Comparison of ENCODE assay signal across 9 cellular contexts in genomic region chr7:7257899-7258692, GRCh38.
DNase-seq lines count a peak whose midpoint lies in the region; ATAC-seq, FAIRE-seq and TF ChIP-seq lines count a peak whose summit lies in the region.
"Had no signal": no experiment of that assay in that cellular context is flagged by ENCODE, and none has a peak within 500 bp of the region (broad histone marks: within the 10 kb centered on the region; RNA-seq: fewer than 3 reads in every experiment).

No MANE protein-coding gene starts in this region.

- no peak overlapping the region for H3K4me3 ChIP-seq in epithelial cell of esophagus (ENCODE audit: low read length)
- H3K4me3 ChIP-seq in right atrium auricular region: no peak overlapping the region

- FAIRE-seq in GM12892 (lab: Jason Lieb, UNC): peak; percentile 83

- no peaks in the 10 kb centered on the region for H3K27me3 ChIP-seq in right atrium auricular region

- ATAC-seq in GM21423 (IDR thresholded peaks at IDR 0.05; ENCODE audit: unreplicated experiment) (peak; percentile 80), HG03575 (IDR thresholded peaks at IDR 0.05; ENCODE audit: extremely low read depth, insufficient number of reproducible peaks, low FRiP score, unreplicated experiment) (peak; percentile 75)

- TF ChIP-seq POLR2A in GM12892 (IDR thresholded peaks at IDR 0.05; ENCODE audit: low read depth, low read length): no peak

- H3K4me1 ChIP-seq in right atrium auricular region: peaks cover 0 to 7% of the 10 kb centered on the region in 2 donors

- TF ChIP-seq CTCF in epithelial cell of esophagus (IDR thresholded peaks at IDR 0.05; ENCODE audit: insufficient read depth, low read depth, low read length, missing control alignments): no peak
- TF ChIP-seq CTCF in right atrium auricular region (IDR thresholded peaks at IDR 0.05): no peak

- H3K27ac ChIP-seq in right atrium auricular region: no peak overlapping the region
- H3K27ac ChIP-seq: epithelial cell of prostate had no signal

- no peaks in the 10 kb centered on the region for H3K36me3 ChIP-seq in right atrium auricular region

- DNase-seq in GM12892 (ENCODE audit: insufficient read length): peak; percentile 25
- peak; percentile 9 for DNase-seq in epithelial cell of esophagus (ENCODE audit: low read depth)
- no peak for DNase-seq in inferior parietal cortex (ENCODE audit: extremely low spot score)
- no peak for DNase-seq in stimulated activated CD4-positive, alpha-beta T cell treated with anti-CD3 and anti-CD28 coated beads, Interleukin-1b, Interleukin-23, amount 100 ng/mL, for 48 hours
- no peak for DNase-seq in right atrium auricular region (ENCODE audit: low spot score)
- DNase-seq in C1 segment of cervical spinal cord (lab: John Stamatoyannopoulos, UW): no peak

- peaks cover 0 to 4% of the 10 kb centered on the region in 2 donors for H3K9me3 ChIP-seq in right atrium auricular region

Comparison
In these comparisons a context has a peak if more than half of its experiments do, and no peak if none do; other contexts are left out.
1. DNase-seq: peak in GM12892 (single experiment) and epithelial cell of esophagus (single experiment); none in inferior parietal cortex (single experiment), stimulated activated CD4-positive, alpha-beta T cell treated with anti-CD3 and anti-CD28 coated beads, Interleukin-1b, Interleukin-23, amount 100 ng/mL, for 48 hours (single experiment), right atrium auricular region (single experiment) and C1 segment of cervical spinal cord (0 of 14).